In the genomic region with DNA sequence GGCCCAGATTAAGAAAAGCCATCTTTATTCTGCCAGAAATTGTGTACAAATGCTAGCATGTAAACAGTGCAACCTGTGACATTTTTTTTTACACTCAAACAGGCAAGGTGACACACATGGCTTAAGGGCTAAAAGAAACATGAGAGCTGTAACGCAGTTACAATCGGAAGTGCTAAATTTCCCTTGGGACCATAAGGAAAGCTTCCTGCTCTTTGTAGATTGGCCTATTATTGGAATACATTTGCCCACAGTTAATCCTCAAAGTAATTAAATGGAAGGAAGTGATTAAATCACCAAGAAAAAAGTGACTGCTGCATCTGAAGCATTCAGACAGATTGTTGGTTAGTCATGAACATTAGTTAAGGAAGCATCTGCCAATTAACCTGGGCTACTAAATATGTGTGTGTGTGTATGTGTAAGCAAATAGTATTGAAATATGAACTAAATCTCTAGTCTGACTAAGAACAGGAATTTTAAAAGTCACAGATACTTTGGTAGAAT, we compare ENCODE assay signal across 13 cellular contexts.
DNase-seq lines count a peak whose midpoint lies in the region; ATAC-seq and TF ChIP-seq lines count a peak whose summit lies in the region.
"Had no signal": no experiment of that assay in that cellular context is flagged by ENCODE, and none has a peak within 500 bp of the region (broad histone marks: within the 10 kb centered on the region; RNA-seq: fewer than 3 reads in every experiment).

No MANE protein-coding gene starts in this region.

- intact Hi-C loops in activated T-helper 1 cell treated with anti-CD3 and anti-CD28 coated beads, Interleukin-12 subunit alpha, Interleukin-12 subunit beta, Interleukin-2, Interleukin-4 antibody, amounts not matched to agents 30 ng/mL and 10 ng/mL and 1 ng/mL, durations not matched to agents 14 hours and 24 hours and 36 hours (cut with micrococcal nuclease) = no loop called here

- H3F3A ChIP-seq in neural progenitor cell (ENCODE audit: low read depth) = no peaks in the 10 kb centered on the region

- H3K4me3 Mint-ChIP-seq in neural progenitor cell = no peak overlapping the region
- no peak overlapping the region for H3K4me3 Mint-ChIP-seq in activated T-helper 1 cell treated with anti-CD3 and anti-CD28 coated beads, Interleukin-12 subunit alpha, Interleukin-12 subunit beta, Interleukin-2, Interleukin-4 antibody, amounts not matched to agents 30 ng/mL and 10 ng/mL and 1 ng/mL, durations not matched to agents 14 hours and 24 hours and 36 hours
- H3K4me3 Mint-ChIP-seq: activated CD4-positive, alpha-beta T cell treated with anti-CD3 and anti-CD28 coated beads, Interleukin-2, amount 10 ng/mL, durations not matched to agents 24 days and 14 days had no signal

- H3K4me3 ChIP-seq in SJCRH30 (no peak overlapping the region), neural progenitor cell (no peak overlapping the region)
- H3K4me3 ChIP-seq: cardiac muscle cell, esophagus muscularis mucosa had no signal

- H3K4me1 Mint-ChIP-seq in neural progenitor cell = peaks cover 18% of the 10 kb centered on the region
- H3K4me1 Mint-ChIP-seq in activated T-helper 1 cell treated with anti-CD3 and anti-CD28 coated beads, Interleukin-12 subunit alpha, Interleukin-12 subunit beta, Interleukin-2, Interleukin-4 antibody, amounts not matched to agents 30 ng/mL and 10 ng/mL and 1 ng/mL, durations not matched to agents 14 hours and 24 hours and 36 hours (ENCODE audit: low read depth) = no peaks in the 10 kb centered on the region
- H3K4me1 Mint-ChIP-seq: activated CD4-positive, alpha-beta T cell treated with anti-CD3 and anti-CD28 coated beads, Interleukin-2, amount 10 ng/mL, durations not matched to agents 24 days and 14 days had no signal

- H3K27me3 Mint-ChIP-seq in neural progenitor cell (ENCODE audit: insufficient read depth, low read depth) = no peaks in the 10 kb centered on the region
- peaks cover under 1% of the 10 kb centered on the region for H3K27me3 Mint-ChIP-seq in activated T-helper 1 cell treated with anti-CD3 and anti-CD28 coated beads, Interleukin-12 subunit alpha, Interleukin-12 subunit beta, Interleukin-2, Interleukin-4 antibody, amounts not matched to agents 30 ng/mL and 10 ng/mL and 1 ng/mL, durations not matched to agents 14 hours and 24 hours and 36 hours (ENCODE audit: insufficient read depth)
- H3K27me3 Mint-ChIP-seq: activated CD4-positive, alpha-beta T cell treated with anti-CD3 and anti-CD28 coated beads, Interleukin-2, amount 10 ng/mL, durations not matched to agents 24 days and 14 days had no signal

- H3K36me3 Mint-ChIP-seq in neural progenitor cell = no peaks in the 10 kb centered on the region
- no peaks in the 10 kb centered on the region for H3K36me3 Mint-ChIP-seq in activated T-helper 1 cell treated with anti-CD3 and anti-CD28 coated beads, Interleukin-12 subunit alpha, Interleukin-12 subunit beta, Interleukin-2, Interleukin-4 antibody, amounts not matched to agents 30 ng/mL and 10 ng/mL and 1 ng/mL, durations not matched to agents 14 hours and 24 hours and 36 hours (ENCODE audit: low read depth)

- no peaks in the 10 kb centered on the region for H3K27me3 ChIP-seq in SJCRH30
- H3K27me3 ChIP-seq in neural progenitor cell = no peaks in the 10 kb centered on the region
- H3K27me3 ChIP-seq: esophagus muscularis mucosa had no signal

- H3K4me1 ChIP-seq in SJCRH30 = peaks cover 36% of the 10 kb centered on the region
- H3K4me1 ChIP-seq in neural progenitor cell = peaks cover 9% of the 10 kb centered on the region

- H3K9me3 ChIP-seq in SJCRH30 (replicated peaks) (no peaks in the 10 kb centered on the region), neural progenitor cell (ENCODE audit: low read depth) (no peaks in the 10 kb centered on the region)
- H3K9me3 ChIP-seq: esophagus muscularis mucosa had no signal

- peak; percentile 55 for DNase-seq in DMS153 treated with DMSO at 0.1 percent for 48 hours (lab: John Stamatoyannopoulos, UW; ENCODE audit: unreplicated experiment)
- peak; percentile 84 for DNase-seq in NCI-H1436 (lab: John Stamatoyannopoulos, UW)
- DNase-seq in SJCRH30 = peak; percentile 26 to 87
- no peak for DNase-seq in neural progenitor cell (ENCODE audit: low spot score)
- no peak for DNase-seq in activated T-helper 1 cell treated with anti-CD3 and anti-CD28 coated beads, Interleukin-12 subunit alpha, Interleukin-12 subunit beta, Interleukin-2, Interleukin-4 antibody, amounts not matched to agents 30 ng/mL and 10 ng/mL and 1 ng/mL, durations not matched to agents 14 hours and 24 hours and 36 hours (ENCODE audit: low spot score)
- DNase-seq in GM03348 (ENCODE audit: low spot score) = no peak
- no peak for DNase-seq in nucleus accumbens (lab: John Stamatoyannopoulos, UW)
- DNase-seq: activated CD4-positive, alpha-beta T cell treated with anti-CD3 and anti-CD28 coated beads, Interleukin-2, amount 10 ng/mL, durations not matched to agents 24 days and 14 days; activated gamma-delta T cell; GOT3 had no signal

- peak overlapping the region; percentile 8 for H3K4me2 ChIP-seq in neural progenitor cell

- H2AFZ ChIP-seq in neural progenitor cell (replicated peaks) = peak overlapping the region; percentile 29

- H3K27ac ChIP-seq in SJCRH30 (peak overlapping the region; percentile 27), neural progenitor cell (no peak overlapping the region)
- H3K27ac ChIP-seq: cardiac muscle cell, esophagus muscularis mucosa had no signal

- no peak for TF ChIP-seq CTCF in neural progenitor cell (IDR thresholded peaks at IDR 0.05)

- H3K9ac ChIP-seq in neural progenitor cell = no peak overlapping the region

- H3K9me3 Mint-ChIP-seq in neural progenitor cell = peaks cover 9% of the 10 kb centered on the region
- H3K9me3 Mint-ChIP-seq in activated T-helper 1 cell treated with anti-CD3 and anti-CD28 coated beads, Interleukin-12 subunit alpha, Interleukin-12 subunit beta, Interleukin-2, Interleukin-4 antibody, amounts not matched to agents 30 ng/mL and 10 ng/mL and 1 ng/mL, durations not matched to agents 14 hours and 24 hours and 36 hours = peaks cover 2% of the 10 kb centered on the region

- no peaks in the 10 kb centered on the region for H3K79me2 ChIP-seq in neural progenitor cell (ENCODE audit: low read depth)

- peak overlapping the region; percentile 13 for H3K27ac Mint-ChIP-seq in neural progenitor cell
- no peak overlapping the region for H3K27ac Mint-ChIP-seq in activated T-helper 1 cell treated with anti-CD3 and anti-CD28 coated beads, Interleukin-12 subunit alpha, Interleukin-12 subunit beta, Interleukin-2, Interleukin-4 antibody, amounts not matched to agents 30 ng/mL and 10 ng/mL and 1 ng/mL, durations not matched to agents 14 hours and 24 hours and 36 hours
- H3K27ac Mint-ChIP-seq: activated CD4-positive, alpha-beta T cell treated with anti-CD3 and anti-CD28 coated beads, Interleukin-2, amount 10 ng/mL, durations not matched to agents 24 days and 14 days had no signal

- ATAC-seq in HG03039 (IDR thresholded peaks at IDR 0.05; ENCODE audit: unreplicated experiment) = no peak

- no peaks in the 10 kb centered on the region for H4K20me1 ChIP-seq in neural progenitor cell (ENCODE audit: low read depth)

- H3K36me3 ChIP-seq in SJCRH30 (no peaks in the 10 kb centered on the region), neural progenitor cell (no peaks in the 10 kb centered on the region)
- H3K36me3 ChIP-seq: cardiac muscle cell, esophagus muscularis mucosa had no signal

Comparison
In these comparisons a context has a peak if more than half of its experiments do, and no peak if none do; other contexts are left out.
1. DNase-seq: peak in DMS153 treated with DMSO at 0.1 percent for 48 hours (single experiment), NCI-H1436 (single experiment) and SJCRH30 (2 of 2); none in neural progenitor cell (single experiment), activated T-helper 1 cell treated with anti-CD3 and anti-CD28 coated beads, Interleukin-12 subunit alpha, Interleukin-12 subunit beta, Interleukin-2, Interleukin-4 antibody, amounts not matched to agents 30 ng/mL and 10 ng/mL and 1 ng/mL, durations not matched to agents 14 hours and 24 hours and 36 hours (single experiment), GM03348 (single experiment) and nucleus accumbens (0 of 56).